In the genomic region with DNA sequence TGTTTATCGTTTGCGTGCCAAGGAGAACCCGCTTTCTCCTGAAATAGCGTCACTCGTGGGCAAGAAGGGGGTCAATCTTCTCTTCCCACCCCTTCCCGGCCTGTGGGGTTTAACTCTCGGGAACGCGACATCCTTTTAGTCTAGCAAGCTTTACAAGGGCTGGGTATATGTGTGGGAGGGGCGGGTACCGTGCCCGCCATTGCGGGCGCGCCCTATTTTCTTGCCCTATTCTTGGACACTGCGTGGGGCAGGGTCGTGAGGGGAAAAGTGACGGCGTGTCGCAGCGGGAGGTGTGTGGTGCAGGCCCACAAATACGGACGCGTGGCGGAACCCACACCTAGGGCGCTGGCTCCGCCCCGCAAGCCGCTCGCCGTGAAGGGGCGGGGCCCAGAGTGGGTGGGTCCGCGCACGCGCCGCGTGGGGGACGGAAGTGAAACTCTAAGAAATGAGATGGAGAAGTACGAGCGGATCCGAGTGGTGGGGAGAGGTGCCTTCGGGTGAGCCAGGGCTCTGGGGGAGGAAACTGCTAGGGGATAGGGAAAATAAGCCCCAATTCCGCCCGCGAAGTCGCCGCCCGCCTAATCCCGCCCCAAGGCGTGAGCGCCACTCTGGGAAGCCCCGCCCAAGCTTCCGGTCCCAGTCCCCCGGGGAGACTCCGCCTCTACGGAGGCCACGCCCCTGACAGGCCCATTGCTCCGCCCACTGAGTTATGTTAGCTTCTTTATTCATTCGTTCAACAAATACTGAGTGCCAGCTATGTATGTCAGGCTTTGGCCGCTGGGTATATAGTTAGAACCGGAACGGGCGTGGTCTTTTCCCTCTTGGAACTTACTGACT, we compare ENCODE assay signal across 8 cellular contexts. TPM values are rescaled to one million over a fixed set of nuclear protein-coding genes. Genes with fewer than 3 reads are reported as not detected.
DNase-seq lines count a peak whose midpoint lies in the region; TF ChIP-seq lines count a peak whose summit lies in the region.

Gene NEK8 (plus strand): TSS at position 425 of the 837 bp plus-strand sequence. CDS start 26 bp downstream, at position 451.

- CTCF ChIA-PET in HEK293T (lab: Yijun Ruan, JAX) = interaction anchor here (0.6 to 6.7 kb wide), 16 partner anchors 12 to 388 kb away, joined by 3 to 185 read pairs (median 8); partner anchors contain the start of genes PHF12, PROCA1 and TRAF4

- H3K4me3 ChIP-seq in SK-N-MC = peak within 1 kb of the TSS; percentile 95

- DNase-seq in GM03348 (ENCODE audit: low spot score) (peak; percentile 96), HEK293T (ENCODE audit: extremely low spot score) (peak; percentile 81), NCI-H1048 (lab: John Stamatoyannopoulos, UW) (peak; percentile 85), SK-N-MC (ENCODE audit: low read depth, low spot score) (peak; percentile 96), globus pallidus (ENCODE audit: low spot score) (peak; percentile 91), occipital lobe (lab: John Stamatoyannopoulos, UW) (peak; percentile 82), superior temporal gyrus (ENCODE audit: extremely low spot score) (peak; percentile 94)
- DNase-seq in activated naive CD4-positive, alpha-beta T cell treated with anti-CD3 and anti-CD28 coated beads, Interleukin-2, amount 50 U/mL, for 16 hours = peak; percentile 97

- no peaks in the 10 kb centered on the region for H3K9me3 ChIP-seq in SK-N-MC (ENCODE audit: low read depth, low read length)

- POLR2A ChIA-PET in HEK293T (lab: Yijun Ruan, JAX) = interaction anchor here (0.7 to 11.6 kb wide), 27 partner anchors 9 to 388 kb away, joined by 3 to 409 read pairs (median 6); partner anchors contain the start of genes FAM222B, FLOT2, PHF12 and PROCA1

- H3K9ac ChIP-seq in SK-N-MC (ENCODE audit: insufficient read length) = peak within 1 kb of the TSS; percentile 90

- peak within 1 kb of the TSS; percentile 98 for H3K27ac ChIP-seq in SK-N-MC

- peaks cover 17% of the 10 kb centered on the region for H3K36me3 ChIP-seq in SK-N-MC (ENCODE audit: insufficient read depth, low read length)

TF ChIP-seq in HEK293T, 16 proteins besides CTCF, POLR2A, EP300 and RAD21:
- TF ChIP-seq L3MBTL2 (conservative IDR thresholded peaks at IDR 0.05) (0 out of 2 replicates have a peak, but pooled peaks have one; percentile 11), BHLHE40 (IDR thresholded peaks at IDR 0.05; ENCODE audit: borderline replicate concordance) (no peak), FOXM1 (IDR thresholded peaks at IDR 0.05; ENCODE audit: borderline replicate concordance) (no peak), CTBP1 (IDR thresholded peaks at IDR 0.05; ENCODE audit: borderline replicate concordance) (no peak), ZNF384 (IDR thresholded peaks at IDR 0.05) (no peak), ELF4 (IDR thresholded peaks at IDR 0.05) (no peak), LEF1 (IDR thresholded peaks at IDR 0.05; ENCODE audit: borderline replicate concordance) (no peak), ARNT (IDR thresholded peaks at IDR 0.05) (no peak), SUZ12 (IDR thresholded peaks at IDR 0.05) (no peak), HDGF (IDR thresholded peaks at IDR 0.05; ENCODE audit: borderline replicate concordance) (no peak), FOXA1 (IDR thresholded peaks at IDR 0.05) (no peak), TARDBP (IDR thresholded peaks at IDR 0.05) (peak; percentile 96)
- TF ChIP-seq, protein P1, sequence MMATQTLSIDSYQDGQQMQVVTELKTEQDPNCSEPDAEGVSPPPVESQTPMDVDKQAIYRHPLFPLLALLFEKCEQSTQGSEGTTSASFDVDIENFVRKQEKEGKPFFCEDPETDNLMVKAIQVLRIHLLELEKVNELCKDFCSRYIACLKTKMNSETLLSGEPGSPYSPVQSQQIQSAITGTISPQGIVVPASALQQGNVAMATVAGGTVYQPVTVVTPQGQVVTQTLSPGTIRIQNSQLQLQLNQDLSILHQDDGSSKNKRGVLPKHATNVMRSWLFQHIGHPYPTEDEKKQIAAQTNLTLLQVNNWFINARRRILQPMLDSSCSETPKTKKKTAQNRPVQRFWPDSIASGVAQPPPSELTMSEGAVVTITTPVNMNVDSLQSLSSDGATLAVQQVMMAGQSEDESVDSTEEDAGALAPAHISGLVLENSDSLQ (IDR thresholded peaks at IDR 0.05) = peak; percentile 75

RNA-seq across cellular contexts. Expression of gene NEK8, which starts in this region (rescaled TPM):
- 0.62 TPM for total RNA-seq in occipital lobe

Comparison
In these comparisons a context has a peak if more than half of its experiments do, and no peak if none do; other contexts are left out.
1. Peak in every context shown above with its lines: DNase-seq, H3K4me3 ChIP-seq and H3K27ac ChIP-seq.
2. Peak in DNase-seq in occipital lobe; RNA of the gene not detected or under 1 TPM.